ENCODE assay signal across 16 cellular contexts in genomic region chr17:57465551-57465950, GRCh38.
DNase-seq lines count a peak whose midpoint lies in the region; ATAC-seq, FAIRE-seq and TF ChIP-seq lines count a peak whose summit lies in the region.
"Had no signal": no experiment of that assay in that cellular context is flagged by ENCODE, and none has a peak within 500 bp of the region (broad histone marks: within the 10 kb centered on the region; RNA-seq: fewer than 3 reads in every experiment).

No MANE protein-coding gene starts in this region.

- peaks cover 0 to 2% (median 0%) of the 10 kb centered on the region in 7 donors for H3K9me3 Mint-ChIP-seq in CD4-positive, CD25-positive, alpha-beta regulatory T cell

- TF ChIP-seq RAD21 in GM12878 (IDR thresholded peaks at IDR 0.05; ENCODE audit: insufficient read depth, low read depth, low read length) (no peak), neural cell (conservative IDR thresholded peaks at IDR 0.05) (no peak)

- H3K4me2 ChIP-seq in GM12878 (ENCODE audit: control insufficient read depth, insufficient read depth): no peak overlapping the region
- no peak overlapping the region for H3K4me2 ChIP-seq in neural cell (ENCODE audit: low read length)

- SMC1A ChIA-PET in GM12878 (lab: Charles Lee; ENCODE audit: uncharacterized antibody, unreplicated experiment): interaction anchor here (0.6 to 4.5 kb wide), 12 partner anchors 10 to 136 kb away, joined by 3 to 33 read pairs (median 4); no protein-coding TSS in a partner anchor

- TF ChIP-seq EP300 in GM12878 (IDR thresholded peaks at IDR 0.05; ENCODE audit: borderline replicate concordance in 1 of 2, control insufficient read depth in 1 of 2, low read depth in 2 of 2, low read length in 2 of 2) (no peak), neural cell (conservative IDR thresholded peaks at IDR 0.05; ENCODE audit: poor library complexity, severe bottlenecking) (no peak)

- no peak overlapping the region for H3K4me3 Mint-ChIP-seq in CD4-positive, CD25-positive, alpha-beta regulatory T cell
- H3K4me3 Mint-ChIP-seq: activated naive CD8-positive, alpha-beta T cell had no signal

- no peak overlapping the region for H3K27ac ChIP-seq in CD4-positive, CD25-positive, alpha-beta regulatory T cell (ENCODE audit: insufficient read depth, low read length, poor library complexity, severe bottlenecking)
- H3K27ac ChIP-seq in HEK293 (ENCODE audit: extremely low read depth, low read depth, low read length): no peak overlapping the region
- peak overlapping the region; percentile 99 for H3K27ac ChIP-seq in GM12878 (ENCODE audit: control insufficient read depth, insufficient read depth)
- H3K27ac ChIP-seq in neural cell (ENCODE audit: low read length): peak overlapping the region; percentile 34
- no peak overlapping the region for H3K27ac ChIP-seq in RWPE1
- H3K27ac ChIP-seq: cardiac muscle cell, Peyer's patch had no signal

- no peaks in the 10 kb centered on the region for H4K20me1 ChIP-seq in GM12878 (ENCODE audit: control insufficient read depth, insufficient read depth)
- no peaks in the 10 kb centered on the region for H4K20me1 ChIP-seq in neural cell (ENCODE audit: insufficient read depth)

- intact Hi-C loops in GM12878 (cut with micrococcal nuclease; ENCODE audit: unreplicated experiment): no loop called here

- POLR2A ChIA-PET in HEK293 (lab: Yijun Ruan, JAX): no interaction called here
- POLR2A ChIA-PET in GM12878 (lab: Charles Lee): interaction anchor here (0.5 to 2.1 kb wide), 8 partner anchors 10 to 380 kb away, joined by 3 to 8 read pairs (median 3); no protein-coding TSS in a partner anchor
- POLR2A ChIA-PET in RWPE1 (lab: Yijun Ruan, JAX; ENCODE audit: low non-redundant PET): no interaction called here

- CTCF ChIA-PET in HEK293 (lab: Yijun Ruan, JAX): interaction anchor here (0.6 kb wide), 1 partner anchor 207 kb away, joined by 3 read pairs; no protein-coding TSS in a partner anchor
- CTCF ChIA-PET in GM12878 (lab: Yijun Ruan, JAX): interaction anchor here (1.0 to 2.4 kb wide), 6 partner anchors 11 to 222 kb away, joined by 3 to 10 read pairs (median 4); no protein-coding TSS in a partner anchor
- CTCF ChIA-PET in RWPE1 (lab: Yijun Ruan, JAX): interaction anchor here (1.0 kb wide), 1 partner anchor 223 kb away, joined by 5 read pairs; no protein-coding TSS in a partner anchor

- H3K9me2 ChIP-seq in neural cell (ENCODE audit: insufficient read depth, low read length): no peaks in the 10 kb centered on the region

- H3K36me3 ChIP-seq in CD4-positive, CD25-positive, alpha-beta regulatory T cell (ENCODE audit: control insufficient read depth, insufficient read depth, low read length): peaks cover 3% of the 10 kb centered on the region
- H3K36me3 ChIP-seq in HEK293 (ENCODE audit: control insufficient read depth in 2 of 2, insufficient read depth in 1 of 2, low read length in 2 of 2) (no peaks in the 10 kb centered on the region), GM12878 (ENCODE audit: control insufficient read depth in 2 of 2, insufficient read depth in 2 of 2, low read length in 1 of 2) (no peaks in the 10 kb centered on the region; a peak in 1 of 4 replicates), neural cell (ENCODE audit: insufficient read depth, low read length) (no peaks in the 10 kb centered on the region)
- H3K36me3 ChIP-seq: cardiac muscle cell, left ventricle myocardium inferior, Peyer's patch had no signal

- H3K9ac ChIP-seq in GM12878 (ENCODE audit: control insufficient read depth, insufficient read depth, low read length) (peak overlapping the region; percentile 29; the same call in 1 of the 2 replicates), neural cell (ENCODE audit: low read length) (no peak overlapping the region)

- TF ChIP-seq POLR2A in GM12878 (IDR thresholded peaks at IDR 0.05; ENCODE audit: low read depth, low read length): no peak

- BruUV-seq in GM12878 (replicated peaks; lab: Mats Ljungman, UMichigan): no TSS peak

- FAIRE-seq in GM12878 (lab: Jason Lieb, UNC): no peak
- FAIRE-seq: endometrium, GM18507 had no signal

- H3K4me1 Mint-ChIP-seq in CD4-positive, CD25-positive, alpha-beta regulatory T cell: peaks cover 0 to 82% (median 57%) of the 10 kb centered on the region in 4 donors

- in situ Hi-C loops in GM12878 (cut with MboI): no loop called here

- H3K27ac Mint-ChIP-seq in CD4-positive, CD25-positive, alpha-beta regulatory T cell: peak overlapping the region in 2 of 3 donors; percentile 9 to 89
- H3K27ac Mint-ChIP-seq: activated naive CD8-positive, alpha-beta T cell had no signal

- no peak overlapping the region for H2AFZ ChIP-seq in GM12878 (ENCODE audit: control insufficient read depth, low read depth, low read length)
- H2AFZ ChIP-seq in neural cell (ENCODE audit: low read depth, low read length): no peak overlapping the region

- H3K27me3 Mint-ChIP-seq in CD4-positive, CD25-positive, alpha-beta regulatory T cell: no peaks in the 10 kb centered on the region
- H3K27me3 Mint-ChIP-seq: activated naive CD8-positive, alpha-beta T cell had no signal

- RAD21 ChIA-PET in GM12878 (lab: Charles Lee; ENCODE audit: unreplicated experiment): interaction anchor here (1.3 to 2.1 kb wide), 7 partner anchors 8 to 222 kb away, joined by 3 to 18 read pairs (median 5); no protein-coding TSS in a partner anchor

- H3K79me2 ChIP-seq in GM12878 (ENCODE audit: control insufficient read depth, insufficient read depth, low read length): peaks cover 56% of the 10 kb centered on the region
- peaks cover 25% of the 10 kb centered on the region for H3K79me2 ChIP-seq in neural cell (replicated peaks; ENCODE audit: insufficient read depth, low read length)

- no peaks in the 10 kb centered on the region for H3F3A ChIP-seq in neural cell (ENCODE audit: insufficient read depth, low read length, poor library complexity, severe bottlenecking)

- TF ChIP-seq CTCF in HEK293 (tag by site-specific recombination; IDR thresholded peaks at IDR 0.05) (no peak), GM12878 (IDR thresholded peaks at IDR 0.05 in 2 of 3, conservative IDR thresholded peaks at IDR 0.05 in 1 of 3; ENCODE audit: control insufficient read depth in 2 of 3, extremely low read depth in 1 of 3, insufficient read depth in 1 of 3, low read depth in 3 of 3, low read length in 3 of 3) (no peak), neural cell (IDR thresholded peaks at IDR 0.05; ENCODE audit: poor library complexity, severe bottlenecking) (no peak), RWPE1 (conservative IDR thresholded peaks at IDR 0.05; ENCODE audit: low read depth) (no peak)

- no peaks in the 10 kb centered on the region for H3K9me3 ChIP-seq in CD4-positive, CD25-positive, alpha-beta regulatory T cell (ENCODE audit: control insufficient read depth in 2 of 2, low read length in 2 of 2)
- H3K9me3 ChIP-seq in HEK293 (ENCODE audit: control insufficient read depth, insufficient read depth, low read depth, low read length): no peaks in the 10 kb centered on the region
- no peaks in the 10 kb centered on the region; the same call in 1 of the 3 replicates for H3K9me3 ChIP-seq in GM12878 (replicated peaks; ENCODE audit: control insufficient read depth, insufficient read depth, low read length)
- no peaks in the 10 kb centered on the region for H3K9me3 ChIP-seq in neural cell (ENCODE audit: low read length)
- H3K9me3 ChIP-seq: left ventricle myocardium inferior, Peyer's patch had no signal

- WGBS in GM12878 (ENCODE audit: insufficient coverage, insufficient replicate concordance, low lambda C conversion rate, missing lambda C conversion rate): 99% methylated on average over 6 of the region's 6 CpGs

- no peak overlapping the region for H3K4me3 ChIP-seq in CD4-positive, CD25-positive, alpha-beta regulatory T cell (ENCODE audit: low read depth, low read length)
- H3K4me3 ChIP-seq in HEK293 (ENCODE audit: low read depth, low read length): no peak overlapping the region
- H3K4me3 ChIP-seq in GM12878: no peak overlapping the region
- H3K4me3 ChIP-seq in neural cell (ENCODE audit: low read length): no peak overlapping the region
- H3K4me3 ChIP-seq: cardiac muscle cell, left ventricle myocardium inferior, Peyer's patch had no signal

- no peak for ATAC-seq in CD4-positive, CD25-positive, alpha-beta regulatory T cell (ENCODE audit: low read depth in 2 of 2)
- ATAC-seq in GM12878 (no peak), HG03354 (IDR thresholded peaks at IDR 0.05; ENCODE audit: poor library complexity, severe bottlenecking, unreplicated experiment) (no peak)

- no peaks in the 10 kb centered on the region for H3K27me3 ChIP-seq in CD4-positive, CD25-positive, alpha-beta regulatory T cell (ENCODE audit: control insufficient read depth, insufficient read depth, low read length)
- H3K27me3 ChIP-seq in GM12878 (replicated peaks in 1 of 2; ENCODE audit: control insufficient read depth in 2 of 2, insufficient read depth in 2 of 2, low read length in 1 of 2): no peaks in the 10 kb centered on the region
- H3K27me3 ChIP-seq in neural cell (ENCODE audit: insufficient read depth, low read depth, low read length): no peaks in the 10 kb centered on the region
- H3K27me3 ChIP-seq: cardiac muscle cell, Peyer's patch had no signal

- DNase-seq in CD4-positive, CD25-positive, alpha-beta regulatory T cell: no peak
- DNase-seq in GM12878 (ENCODE audit: low read depth, low spot score) (no peak), RWPE1 (ENCODE audit: low spot score) (no peak), UCSD-AML1 (lab: John Stamatoyannopoulos, UW; ENCODE audit: unreplicated experiment) (no peak)
- DNase-seq: activated CD8-positive, alpha-beta memory T cell treated with anti-CD3 and anti-CD28 coated beads, Interleukin-2, amount 50 U/mL, for 48 hours; left ventricle myocardium inferior; NCI-H1930; Peyer's patch; stimulated activated CD4-positive, alpha-beta T cell treated with anti-CD3 and anti-CD28 coated beads, Interleukin-15, amount 100 ng/mL, for 24 hours had no signal

- H3K4me1 ChIP-seq in CD4-positive, CD25-positive, alpha-beta regulatory T cell (ENCODE audit: control insufficient read depth, insufficient read depth, low read length, poor library complexity, severe bottlenecking): peaks cover 30% of the 10 kb centered on the region
- H3K4me1 ChIP-seq in HEK293 (ENCODE audit: control insufficient read depth, insufficient read depth, low read length): no peaks in the 10 kb centered on the region
- H3K4me1 ChIP-seq in GM12878 (ENCODE audit: control insufficient read depth, insufficient read depth, low read length): peaks cover 89% of the 10 kb centered on the region
- H3K4me1 ChIP-seq: Peyer's patch had no signal

- peaks cover 14% of the 10 kb centered on the region for H3K36me3 Mint-ChIP-seq in CD4-positive, CD25-positive, alpha-beta regulatory T cell

TF ChIP-seq in HEK293, 187 proteins besides CTCF, POLR2A, EP300 and RAD21 (continues in another document):
- TF ChIP-seq ZNF76 (tag by site-specific recombination; IDR thresholded peaks at IDR 0.05; ENCODE audit: borderline replicate concordance, low read depth): no peak

TF ChIP-seq in GM12878, 131 proteins besides CTCF, POLR2A, EP300 and RAD21 (continues in another document):
- TF ChIP-seq STAT1 (conservative IDR thresholded peaks at IDR 0.05): no peak

TF ChIP-seq in neural cell, 6 proteins besides CTCF, POLR2A, EP300 and RAD21 (continues in another document):
- TF ChIP-seq MXI1 (conservative IDR thresholded peaks at IDR 0.05; ENCODE audit: poor library complexity, severe bottlenecking): no peak
- TF ChIP-seq EZH2 (IDR thresholded peaks at IDR 0.05; ENCODE audit: borderline replicate concordance, insufficient read depth, low read length, poor library complexity, severe bottlenecking): no peak
- no peak for TF ChIP-seq POLR2AphosphoS5 (IDR thresholded peaks at IDR 0.05)
- TF ChIP-seq TAF1 (IDR thresholded peaks at IDR 0.05; ENCODE audit: low read depth): no peak

Comparison
In these comparisons a context has a peak if more than half of its experiments do, and no peak if none do; other contexts are left out.
1. H3K27ac ChIP-seq: peak in GM12878 (single experiment) and neural cell (single experiment); none in CD4-positive, CD25-positive, alpha-beta regulatory T cell (single experiment), HEK293 (single experiment) and RWPE1 (single experiment).